In genomic region chr12:113187588-113187987, GRCh38 we compare ENCODE assay signal across 19 cellular contexts. TPM values are rescaled to one million over a fixed set of nuclear protein-coding genes. Genes with fewer than 3 reads are reported as not detected.
A peak's percentile ranks its signal among the peaks of the same experiment; 100 is the strongest.
DNase-seq lines count a peak whose midpoint lies in the region; ATAC-seq, FAIRE-seq and TF ChIP-seq lines count a peak whose summit lies in the region.
"Had no signal": no experiment of that assay in that cellular context is flagged by ENCODE, and none has a peak within 500 bp of the region (broad histone marks: within the 10 kb centered on the region; RNA-seq: fewer than 3 reads in every experiment).

No MANE protein-coding gene starts in this region.

- no TSS peak for BruUV-seq in PC-3 (replicated peaks; lab: Mats Ljungman, UMichigan)

- no peaks in the 10 kb centered on the region for H3K9me2 ChIP-seq in PC-3 (replicated peaks; ENCODE audit: low read length)

- H3K4me1 ChIP-seq in PC-3 (ENCODE audit: insufficient read depth, low read length) (peaks cover 24% of the 10 kb centered on the region), astrocyte (ENCODE audit: insufficient read depth, low read length) (peaks cover 6% of the 10 kb centered on the region)

- peaks cover 55% of the 10 kb centered on the region for H3K79me2 ChIP-seq in PC-3 (ENCODE audit: low read length)
- peaks cover 51% of the 10 kb centered on the region for H3K79me2 ChIP-seq in astrocyte (ENCODE audit: insufficient read depth, low read length)

- peaks cover 47% of the 10 kb centered on the region for H3K36me3 Mint-ChIP-seq in stimulated activated naive CD8-positive, alpha-beta T cell treated with anti-CD3 and anti-CD28 coated beads, Interleukin-15, Interleukin-2, amounts not matched to agents 100 ng/mL and 50 ng/mL, for 24 hours (ENCODE audit: low read depth)
- peaks cover 12% of the 10 kb centered on the region for H3K36me3 Mint-ChIP-seq in astrocyte (ENCODE audit: low read depth, unreplicated experiment)

- H3F3A ChIP-seq in PC-3 (ENCODE audit: low read length, unreplicated experiment), result no peaks in the 10 kb centered on the region

- no peak for TF ChIP-seq CTCF in PC-3 (conservative IDR thresholded peaks at IDR 0.05; ENCODE audit: low read depth, low read length)
- TF ChIP-seq CTCF in astrocyte (IDR thresholded peaks at IDR 0.05; ENCODE audit: insufficient read depth, low read depth, low read length), result no peak

- H3K4me3 ChIP-seq in PC-3 (ENCODE audit: low read length) (peak overlapping the region; percentile 95; the same call in 1 of the 2 replicates), astrocyte (ENCODE audit: insufficient read depth, low read depth, low read length) (no peak overlapping the region)
- H3K4me3 ChIP-seq: SJCRH30 had no signal

- H3K4me3 Mint-ChIP-seq in stimulated activated naive CD8-positive, alpha-beta T cell treated with anti-CD3 and anti-CD28 coated beads, Interleukin-15, Interleukin-2, amounts not matched to agents 100 ng/mL and 50 ng/mL, for 24 hours, result peak overlapping the region; percentile 94
- peak overlapping the region; percentile 9 for H3K4me3 Mint-ChIP-seq in astrocyte (ENCODE audit: unreplicated experiment)
- H3K4me3 Mint-ChIP-seq: mesothelial cell of epicardium had no signal

- H4K20me1 ChIP-seq in PC-3 (ENCODE audit: low read length), result peaks cover 21% of the 10 kb centered on the region
- H4K20me1 ChIP-seq in astrocyte (ENCODE audit: insufficient read depth, low read length), result peaks cover 3% of the 10 kb centered on the region

- H3K27me3 Mint-ChIP-seq in stimulated activated naive CD8-positive, alpha-beta T cell treated with anti-CD3 and anti-CD28 coated beads, Interleukin-15, Interleukin-2, amounts not matched to agents 100 ng/mL and 50 ng/mL, for 24 hours, result no peaks in the 10 kb centered on the region
- no peaks in the 10 kb centered on the region for H3K27me3 Mint-ChIP-seq in astrocyte (ENCODE audit: low read depth, unreplicated experiment)
- H3K27me3 Mint-ChIP-seq: activated CD4-positive, alpha-beta memory T cell treated with anti-CD3 and anti-CD28 coated beads for 36 hours had no signal

- intact Hi-C loops in PC-3 (cut with micrococcal nuclease), result no loop called here

- no peak for DNase-seq in stimulated activated naive CD8-positive, alpha-beta T cell treated with anti-CD3 and anti-CD28 coated beads, Interleukin-15, Interleukin-2, amounts not matched to agents 100 U/mL and 50 U/mL, for 24 hours
- no peak for DNase-seq in PC-3
- no peak for DNase-seq in astrocyte (ENCODE audit: low read depth)
- DNase-seq in COLO829 (ENCODE audit: low spot score), result no peak
- DNase-seq in urothelium cell line (ENCODE audit: low spot score), result no peak
- no peak for DNase-seq in activated naive CD4-positive, alpha-beta T cell (lab: John Stamatoyannopoulos, UW)
- DNase-seq: activated CD4-positive, alpha-beta memory T cell treated with anti-CD3 and anti-CD28 coated beads for 36 hours; foreskin fibroblast; GDM1; NCI-H2029 treated with DMSO at 0.1 percent for 48 hours; NCI-H510A treated with DMSO at 0.1 percent for 48 hours; retina; SJCRH30; T1000 had no signal

- H3K27ac ChIP-seq in PC-3 (ENCODE audit: low read length) (no peak overlapping the region), astrocyte (ENCODE audit: low read depth, low read length) (no peak overlapping the region)
- H3K27ac ChIP-seq: SJCRH30 had no signal

- H3K9me3 Mint-ChIP-seq in stimulated activated naive CD8-positive, alpha-beta T cell treated with anti-CD3 and anti-CD28 coated beads, Interleukin-15, Interleukin-2, amounts not matched to agents 100 ng/mL and 50 ng/mL, for 24 hours, result no peaks in the 10 kb centered on the region
- no peaks in the 10 kb centered on the region for H3K9me3 Mint-ChIP-seq in astrocyte (ENCODE audit: unreplicated experiment)
- H3K9me3 Mint-ChIP-seq: activated CD4-positive, alpha-beta memory T cell treated with anti-CD3 and anti-CD28 coated beads for 36 hours; mesothelial cell of epicardium had no signal

- CTCF ChIA-PET in PC-3 (lab: Charles Lee), result no interaction called here

- no peaks in the 10 kb centered on the region for H3K27me3 ChIP-seq in PC-3 (ENCODE audit: low read length)
- no peaks in the 10 kb centered on the region for H3K27me3 ChIP-seq in astrocyte (ENCODE audit: insufficient read depth, low read length)
- H3K27me3 ChIP-seq: SJCRH30 had no signal

- peaks cover 33% of the 10 kb centered on the region for H3K4me1 Mint-ChIP-seq in stimulated activated naive CD8-positive, alpha-beta T cell treated with anti-CD3 and anti-CD28 coated beads, Interleukin-15, Interleukin-2, amounts not matched to agents 100 ng/mL and 50 ng/mL, for 24 hours (ENCODE audit: low read depth)
- H3K4me1 Mint-ChIP-seq in astrocyte (ENCODE audit: low read depth, unreplicated experiment), result peaks cover 10% of the 10 kb centered on the region

- H3K4me2 ChIP-seq in PC-3 (ENCODE audit: low read length), result peak overlapping the region; percentile 90
- H3K4me2 ChIP-seq in astrocyte (ENCODE audit: low read length), result peak overlapping the region; percentile 85

- H3K9ac ChIP-seq in PC-3 (ENCODE audit: low read length), result no peak overlapping the region
- H3K9ac ChIP-seq in astrocyte (ENCODE audit: low read length), result no peak overlapping the region

- peak overlapping the region; percentile 56 for H3K27ac Mint-ChIP-seq in stimulated activated naive CD8-positive, alpha-beta T cell treated with anti-CD3 and anti-CD28 coated beads, Interleukin-15, Interleukin-2, amounts not matched to agents 100 ng/mL and 50 ng/mL, for 24 hours
- no peak overlapping the region for H3K27ac Mint-ChIP-seq in astrocyte (ENCODE audit: unreplicated experiment)

- H2AFZ ChIP-seq in PC-3 (ENCODE audit: low read length), result no peak overlapping the region
- H2AFZ ChIP-seq in astrocyte (ENCODE audit: low read depth, low read length), result no peak overlapping the region

- no peak for ATAC-seq in stimulated activated naive CD8-positive, alpha-beta T cell treated with anti-CD3 and anti-CD28 coated beads, Interleukin-15, Interleukin-2, amounts not matched to agents 100 U/mL and 50 U/mL, for 24 hours
- no peak for ATAC-seq in PC-3
- no peak for ATAC-seq in GM21786 (IDR thresholded peaks at IDR 0.05; ENCODE audit: unreplicated experiment)

- POLR2A ChIA-PET in PC-3 (lab: Charles Lee; ENCODE audit: unreplicated experiment), result no interaction called here

- FAIRE-seq in astrocyte (lab: Jason Lieb, UNC) (no peak), urothelium cell line (lab: Jason Lieb, UNC) (no peak)
- FAIRE-seq: endothelial cell of umbilical vein had no signal

- H3K9me3 ChIP-seq in PC-3 (ENCODE audit: low read length) (no peaks in the 10 kb centered on the region), astrocyte (ENCODE audit: insufficient read depth, low read depth, low read length) (no peaks in the 10 kb centered on the region)
- H3K9me3 ChIP-seq: SJCRH30 had no signal

- H3K36me3 ChIP-seq in PC-3 (ENCODE audit: low read depth, low read length) (peaks cover 23% of the 10 kb centered on the region), astrocyte (ENCODE audit: insufficient read depth, low read length) (peaks cover 3% of the 10 kb centered on the region)

RNA-seq across cellular contexts. Expression of gene RITA1, which starts 2.1 kb away (rescaled TPM):
- 66.8 and 71.6 TPM in 2 replicates for total RNA-seq in PC-3 (2014; rRNA removed)
- 20.9 and 23.5 TPM in 2 replicates for total RNA-seq in astrocyte

RNA-seq across cellular contexts. Expression of gene DDX54, which starts 2.3 kb away (rescaled TPM):
- total RNA-seq in PC-3 (2014; rRNA removed), result 158 and 309 TPM in 2 replicates
- 52.8 and 53.5 TPM in 2 replicates for total RNA-seq in astrocyte

RNA-seq across cellular contexts. Expression of gene TPCN1, which starts 33.7 kb away (rescaled TPM):
- total RNA-seq in PC-3 (2014; rRNA removed) (19.0 and 29.3 TPM in 2 replicates), astrocyte (27.9 and 33.7 TPM in 2 replicates)

RNA-seq across cellular contexts. Expression of gene CFAP73, which starts 38.1 kb away (rescaled TPM):
- total RNA-seq in PC-3 (2014; rRNA removed) (not detected in 2 replicates), astrocyte (not detected in 2 replicates)
- total RNA-seq: endothelial cell of umbilical vein, MCF 10A, mesothelial cell of epicardium, SJCRH30 had no signal

RNA-seq across cellular contexts. Expression of gene RASAL1, which starts 52.0 kb away (rescaled TPM):
- total RNA-seq in PC-3 (2014; rRNA removed) (0.66 and 0.69 TPM in 2 replicates), astrocyte (0.43 and 0.48 TPM in 2 replicates)
- total RNA-seq: endothelial cell of umbilical vein, MCF 10A, SJCRH30 had no signal
